In the genomic region with DNA sequence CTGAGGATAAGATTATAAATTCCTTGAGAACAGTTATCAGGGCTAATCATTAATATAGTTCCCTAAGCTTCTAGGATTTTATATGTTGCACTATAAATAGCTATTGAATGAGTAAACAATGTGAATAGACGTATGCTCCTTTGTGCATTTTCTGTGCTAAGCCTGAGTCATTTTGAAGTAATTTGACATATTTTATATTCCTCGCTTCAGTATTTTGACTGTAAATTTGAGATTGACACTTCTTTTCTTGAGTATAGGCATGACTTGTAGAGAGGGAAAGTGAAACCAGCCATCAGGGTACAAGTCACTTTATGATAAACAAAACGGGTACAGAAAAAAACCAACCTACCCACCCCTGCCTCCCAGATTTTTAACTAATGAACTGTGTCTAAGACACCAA, we compare ENCODE assay signal across 12 cellular contexts.
DNase-seq lines count a peak whose midpoint lies in the region; ATAC-seq and TF ChIP-seq lines count a peak whose summit lies in the region.
"Had no signal": no experiment of that assay in that cellular context is flagged by ENCODE, and none has a peak within 500 bp of the region (broad histone marks: within the 10 kb centered on the region; RNA-seq: fewer than 3 reads in every experiment).

No MANE protein-coding gene starts in this region.

- H3K9me3 ChIP-seq in SK-N-SH: no peaks in the 10 kb centered on the region

- H3F3A ChIP-seq in SK-N-SH (replicated peaks; ENCODE audit: insufficient read depth): no peaks in the 10 kb centered on the region

- H3K79me2 ChIP-seq in SK-N-SH (ENCODE audit: insufficient read depth): no peaks in the 10 kb centered on the region

- H3K9me2 ChIP-seq in SK-N-SH: no peaks in the 10 kb centered on the region

- intact Hi-C loops in dorsolateral prefrontal cortex (cut with DNase I): no loop called here

- WGBS in SK-N-SH (ENCODE audit: low lambda C conversion rate): 38% methylated on average over 3 of the region's 3 CpGs

- H3K4me1 ChIP-seq in SK-N-SH (ENCODE audit: control insufficient read depth in 1 of 2, insufficient read depth in 2 of 2, low read depth in 1 of 2, low read length in 1 of 2): no peaks in the 10 kb centered on the region; a peak in 1 of 4 replicates

- DNase-seq in SK-N-SH (no peak), kidney tubule cell (ENCODE audit: low spot score) (peak; percentile 60), HUDEP-2 (lab: John Stamatoyannopoulos, UW; ENCODE audit: unreplicated experiment in 76 of 76) (no peak), dorsolateral prefrontal cortex (no peak), NCI-H82 treated with DMSO at 0.1 percent for 48 hours (lab: John Stamatoyannopoulos, UW; ENCODE audit: unreplicated experiment) (no peak)
- DNase-seq in activated CD4-positive, CD25-positive, alpha-beta regulatory T cell treated with anti-CD3 and anti-CD28 coated beads, Interleukin-2, amount 50 U/mL, for 72 hours: no peak
- DNase-seq: activated effector memory CD4-positive, alpha-beta T cell treated with Interleukin-2 at 50 U/mL for 16 hours; NCI-H2171; T-helper 9 cell had no signal

- TF ChIP-seq POLR2A in GM18505 (IDR thresholded peaks at IDR 0.05; ENCODE audit: borderline replicate concordance, extremely low read depth, insufficient read depth, insufficient read length): no peak

- peak overlapping the region; percentile 85 for H2AFZ ChIP-seq in SK-N-SH (ENCODE audit: low read depth)

- no peak for TF ChIP-seq RAD21 in SK-N-SH (IDR thresholded peaks at IDR 0.05; ENCODE audit: low read length)

- no peaks in the 10 kb centered on the region for H3K36me3 ChIP-seq in SK-N-SH (replicated peaks in 1 of 2; ENCODE audit: control insufficient read depth in 1 of 2, insufficient read depth in 2 of 2, low read length in 1 of 2)

- no peak overlapping the region for H3K9ac ChIP-seq in SK-N-SH

- ATAC-seq in GM18505 (IDR thresholded peaks at IDR 0.05; ENCODE audit: unreplicated experiment) (peak; percentile 64), HG02973 (IDR thresholded peaks at IDR 0.05; ENCODE audit: unreplicated experiment) (peak; percentile 70)

- no peak for TF ChIP-seq CTCF in SK-N-SH (IDR thresholded peaks at IDR 0.05)
- TF ChIP-seq CTCF in dorsolateral prefrontal cortex (IDR thresholded peaks at IDR 0.05 in 54 of 56, conservative IDR thresholded peaks at IDR 0.05 in 2 of 56; ENCODE audit: low read depth in 1 of 56, partially characterized antibody in 56 of 56): no peak

- H3K4me2 ChIP-seq in SK-N-SH: peak overlapping the region; percentile 16; the same call in 1 of the 2 replicates

- no peaks in the 10 kb centered on the region for H4K20me1 ChIP-seq in SK-N-SH (ENCODE audit: insufficient read depth)

- POLR2A ChIA-PET in SK-N-SH (lab: Yijun Ruan, JAX): no interaction called here

- H3K4me3 ChIP-seq in SK-N-SH (ENCODE audit: low read depth in 2 of 2, low read length in 1 of 2): peak overlapping the region; percentile 3 to 9; a peak in 1 of 4 replicates
- H3K4me3 ChIP-seq in dorsolateral prefrontal cortex: peak overlapping the region in 1 of 59 donors; percentile 14

- no peaks in the 10 kb centered on the region for H3K27me3 ChIP-seq in SK-N-SH (ENCODE audit: insufficient read depth)
- H3K27me3 ChIP-seq in dorsolateral prefrontal cortex: no peaks in the 10 kb centered on the region

- H3K27ac ChIP-seq in SK-N-SH (ENCODE audit: low read depth in 2 of 2, low read length in 1 of 2) (no peak overlapping the region; a peak in 1 of 4 replicates), dorsolateral prefrontal cortex (no peak overlapping the region)
- H3K27ac ChIP-seq: HL-60 had no signal

- no peak for TF ChIP-seq EP300 in SK-N-SH (IDR thresholded peaks at IDR 0.05; ENCODE audit: borderline replicate concordance in 1 of 2, low read depth in 1 of 2, low read length in 1 of 2)

- CTCF ChIA-PET in SK-N-SH (lab: Yijun Ruan, JAX): interaction anchor here (0.9 kb wide), 1 partner anchor 25 kb away, joined by 3 read pairs; no protein-coding TSS in a partner anchor

TF ChIP-seq in SK-N-SH, 30 proteins besides CTCF, POLR2A, EP300 and RAD21:
- TF ChIP-seq SIN3A (IDR thresholded peaks at IDR 0.05; ENCODE audit: borderline replicate concordance, low read depth, low read length) (no peak), FOSL2 (IDR thresholded peaks at IDR 0.05; ENCODE audit: borderline replicate concordance, low read depth) (0 out of 2 replicates have a peak, but pooled peaks have one; percentile 13), JUND (IDR thresholded peaks at IDR 0.05) (peak; percentile 38; the same call in 1 of the 2 replicates)
- TF ChIP-seq, protein P1, sequence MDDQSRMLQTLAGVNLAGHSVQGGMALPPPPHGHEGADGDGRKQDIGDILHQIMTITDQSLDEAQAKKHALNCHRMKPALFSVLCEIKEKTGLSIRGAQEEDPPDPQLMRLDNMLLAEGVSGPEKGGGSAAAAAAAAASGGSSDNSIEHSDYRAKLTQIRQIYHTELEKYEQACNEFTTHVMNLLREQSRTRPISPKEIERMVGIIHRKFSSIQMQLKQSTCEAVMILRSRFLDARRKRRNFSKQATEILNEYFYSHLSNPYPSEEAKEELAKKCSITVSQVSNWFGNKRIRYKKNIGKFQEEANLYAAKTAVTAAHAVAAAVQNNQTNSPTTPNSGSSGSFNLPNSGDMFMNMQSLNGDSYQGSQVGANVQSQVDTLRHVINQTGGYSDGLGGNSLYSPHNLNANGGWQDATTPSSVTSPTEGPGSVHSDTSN (IDR thresholded peaks at IDR 0.05): peak; percentile 27; the same call in 1 of the 2 replicates
